ENCODE assay signal across 17 cellular contexts in genomic region chr5:91217859-91218258, GRCh38.
DNase-seq lines count a peak whose midpoint lies in the region; ATAC-seq, FAIRE-seq and TF ChIP-seq lines count a peak whose summit lies in the region.
"Had no signal": no experiment of that assay in that cellular context is flagged by ENCODE, and none has a peak within 500 bp of the region (broad histone marks: within the 10 kb centered on the region; RNA-seq: fewer than 3 reads in every experiment).

No MANE protein-coding gene starts in this region.

- H3K23ac ChIP-seq in mesenchymal stem cell (ENCODE audit: low read length in 2 of 2), result no peak overlapping the region

- H3K79me1 ChIP-seq in mesenchymal stem cell (replicated peaks; ENCODE audit: low read length, poor library complexity, severe bottlenecking), result no peaks in the 10 kb centered on the region

- H3K4ac ChIP-seq in mesenchymal stem cell (ENCODE audit: low read depth in 1 of 2, low read length in 2 of 2), result no peak overlapping the region

- H3K9ac ChIP-seq in mesenchymal stem cell (ENCODE audit: low read length), result no peak overlapping the region
- H3K9ac ChIP-seq: BLaER1 treated with 17β-estradiol and CSF1 and Interleukin-3, amounts not matched to agents 10 nM and 100 nM had no signal

- no peak overlapping the region for H4K8ac ChIP-seq in mesenchymal stem cell (ENCODE audit: low read length)

- no peak overlapping the region for H2AK5ac ChIP-seq in mesenchymal stem cell (ENCODE audit: low read length, severe bottlenecking)

- H3K27ac Mint-ChIP-seq in T-helper 17 cell, result no peak overlapping the region
- H3K27ac Mint-ChIP-seq: B cell; CD8-positive, alpha-beta T cell had no signal

- no peak overlapping the region for H4K91ac ChIP-seq in mesenchymal stem cell (ENCODE audit: low read length)

- H3K9me3 ChIP-seq in mesenchymal stem cell (ENCODE audit: control insufficient read depth, low read length) (no peaks in the 10 kb centered on the region), T-helper 17 cell (ENCODE audit: control insufficient read depth, low read length, poor library complexity, severe bottlenecking) (no peaks in the 10 kb centered on the region)
- H3K9me3 ChIP-seq: BLaER1 treated with 17β-estradiol and CSF1 and Interleukin-3, amounts not matched to agents 10 nM and 100 nM; HAP-1 had no signal

- no peak overlapping the region for H2BK5ac ChIP-seq in mesenchymal stem cell (ENCODE audit: low read depth, low read length, poor library complexity, severe bottlenecking)

- no peak overlapping the region for H2BK120ac ChIP-seq in mesenchymal stem cell (ENCODE audit: low read depth, low read length)

- ATAC-seq in T-helper 17 cell, result no peak
- ATAC-seq: CD8-positive, alpha-beta T cell had no signal

- H3K36me3 Mint-ChIP-seq in T-helper 17 cell (ENCODE audit: low read depth), result no peaks in the 10 kb centered on the region
- H3K36me3 Mint-ChIP-seq: CD8-positive, alpha-beta T cell had no signal

- no peaks in the 10 kb centered on the region for H3K4me1 Mint-ChIP-seq in T-helper 17 cell
- H3K4me1 Mint-ChIP-seq: B cell had no signal

- FAIRE-seq in A204.1 (lab: Jason Lieb, UNC) (peak; percentile 98), RCC 7860 (lab: Jason Lieb, UNC) (peak; percentile 78), colon (lab: Jason Lieb, UNC) (peak; percentile 97)
- FAIRE-seq: GM12891, GM19239 had no signal

- H3K4me3 ChIP-seq in mesenchymal stem cell (ENCODE audit: insufficient read depth in 1 of 2, low read depth in 1 of 2, low read length in 2 of 2) (no peak overlapping the region), dorsolateral prefrontal cortex (no peak overlapping the region)
- H3K4me3 ChIP-seq: BLaER1 treated with 17β-estradiol and CSF1 and Interleukin-3, amounts not matched to agents 10 nM and 100 nM; GM23248; HAP-1 had no signal

- H3K18ac ChIP-seq in mesenchymal stem cell (ENCODE audit: low read depth in 1 of 2, low read length in 2 of 2), result peak overlapping the region in 1 of 2 experiments; percentile 21

- no peak overlapping the region for H2BK15ac ChIP-seq in mesenchymal stem cell (ENCODE audit: low read depth, poor library complexity, severe bottlenecking)

- no peak overlapping the region for H3K14ac ChIP-seq in mesenchymal stem cell (ENCODE audit: low read length in 2 of 2)

- H2BK12ac ChIP-seq in mesenchymal stem cell (ENCODE audit: low read length in 2 of 2), result peak overlapping the region; percentile 18 to 81

- H3K4me3 Mint-ChIP-seq in T-helper 17 cell, result no peak overlapping the region
- H3K4me3 Mint-ChIP-seq: B cell; CD8-positive, alpha-beta T cell had no signal

- no peaks in the 10 kb centered on the region for H3K4me1 ChIP-seq in mesenchymal stem cell (ENCODE audit: control insufficient read depth, insufficient read depth, low read depth, low read length)

- H3K27me3 ChIP-seq in mesenchymal stem cell (ENCODE audit: control insufficient read depth in 1 of 2, insufficient read depth in 1 of 2, low read length in 2 of 2) (no peaks in the 10 kb centered on the region), dorsolateral prefrontal cortex (no peaks in the 10 kb centered on the region)
- H3K27me3 ChIP-seq: BLaER1 treated with 17β-estradiol and CSF1 and Interleukin-3, amounts not matched to agents 10 nM and 100 nM had no signal

- no peaks in the 10 kb centered on the region for H3K36me3 ChIP-seq in mesenchymal stem cell (ENCODE audit: control insufficient read depth in 1 of 2, insufficient read depth in 2 of 2, low read depth in 1 of 2, low read length in 2 of 2)
- H3K36me3 ChIP-seq: BLaER1 treated with 17β-estradiol and CSF1 and Interleukin-3, amounts not matched to agents 10 nM and 100 nM; HAP-1 had no signal

- H3K27ac ChIP-seq in mesenchymal stem cell (ENCODE audit: low read length, poor library complexity, severe bottlenecking), result no peak overlapping the region
- no peak overlapping the region for H3K27ac ChIP-seq in dorsolateral prefrontal cortex

- H3K27me3 Mint-ChIP-seq in T-helper 17 cell, result peaks cover 32% of the 10 kb centered on the region

- no peak for TF ChIP-seq CTCF in dorsolateral prefrontal cortex (IDR thresholded peaks at IDR 0.05 in 54 of 56, conservative IDR thresholded peaks at IDR 0.05 in 2 of 56; ENCODE audit: low read depth in 1 of 56, partially characterized antibody in 56 of 56)

- no peak overlapping the region for H3K4me2 ChIP-seq in mesenchymal stem cell (ENCODE audit: low read length, poor library complexity, severe bottlenecking)

- DNase-seq in RCC 7860 (ENCODE audit: low spot score), result no peak
- no peak for DNase-seq in mesenchymal stem cell
- no peak for DNase-seq in NCI-H526 treated with DMSO at 0.1 percent for 48 hours (lab: John Stamatoyannopoulos, UW)
- no peak for DNase-seq in NCI-H82 (lab: John Stamatoyannopoulos, UW)
- DNase-seq in T-helper 17 cell, result no peak
- no peak for DNase-seq in dorsolateral prefrontal cortex
- DNase-seq: Calu3; CD8-positive, alpha-beta T cell; DMS79 treated with DMSO at 0.1 percent for 48 hours; GM23248 had no signal

- 60% methylated on average over 1 of the region's 1 CpG for WGBS in mesenchymal stem cell

- no peak overlapping the region for H2AFZ ChIP-seq in mesenchymal stem cell (ENCODE audit: low read depth, low read length)

- intact Hi-C loops in dorsolateral prefrontal cortex (cut with DNase I), result loop anchor here in 1 of 2 donors (5.0 kb wide), 1 partner anchor 116 kb away; no protein-coding TSS in a partner anchor
